Comparison of ENCODE assay signal across 1 cellular context in the genomic region with DNA sequence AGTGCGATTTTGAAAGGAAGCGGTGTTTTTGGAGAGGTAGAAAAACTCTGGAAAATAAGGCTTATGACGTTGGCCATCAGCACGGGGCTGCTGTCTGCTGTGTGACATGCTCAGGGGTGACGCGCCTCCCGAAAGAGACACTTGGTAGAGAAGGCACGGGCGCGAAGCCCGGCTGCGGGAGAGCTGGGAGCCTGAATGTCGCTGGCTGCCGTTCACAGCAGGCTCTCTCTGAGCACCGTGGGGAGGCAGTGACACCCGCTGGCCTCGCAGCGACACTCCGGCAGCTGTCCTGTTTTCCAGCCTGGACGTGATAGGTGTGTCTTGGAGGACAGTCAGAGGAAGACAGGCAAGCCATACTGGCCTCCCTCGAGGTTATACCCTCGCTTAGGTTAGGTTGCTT.
TF ChIP-seq lines count a peak whose summit lies in the region.

No MANE protein-coding gene starts in this region.

TF ChIP-seq in GM23338, 12 proteins besides CTCF, POLR2A, EP300 and RAD21 (continued from another document):
- TF ChIP-seq, protein P1, sequence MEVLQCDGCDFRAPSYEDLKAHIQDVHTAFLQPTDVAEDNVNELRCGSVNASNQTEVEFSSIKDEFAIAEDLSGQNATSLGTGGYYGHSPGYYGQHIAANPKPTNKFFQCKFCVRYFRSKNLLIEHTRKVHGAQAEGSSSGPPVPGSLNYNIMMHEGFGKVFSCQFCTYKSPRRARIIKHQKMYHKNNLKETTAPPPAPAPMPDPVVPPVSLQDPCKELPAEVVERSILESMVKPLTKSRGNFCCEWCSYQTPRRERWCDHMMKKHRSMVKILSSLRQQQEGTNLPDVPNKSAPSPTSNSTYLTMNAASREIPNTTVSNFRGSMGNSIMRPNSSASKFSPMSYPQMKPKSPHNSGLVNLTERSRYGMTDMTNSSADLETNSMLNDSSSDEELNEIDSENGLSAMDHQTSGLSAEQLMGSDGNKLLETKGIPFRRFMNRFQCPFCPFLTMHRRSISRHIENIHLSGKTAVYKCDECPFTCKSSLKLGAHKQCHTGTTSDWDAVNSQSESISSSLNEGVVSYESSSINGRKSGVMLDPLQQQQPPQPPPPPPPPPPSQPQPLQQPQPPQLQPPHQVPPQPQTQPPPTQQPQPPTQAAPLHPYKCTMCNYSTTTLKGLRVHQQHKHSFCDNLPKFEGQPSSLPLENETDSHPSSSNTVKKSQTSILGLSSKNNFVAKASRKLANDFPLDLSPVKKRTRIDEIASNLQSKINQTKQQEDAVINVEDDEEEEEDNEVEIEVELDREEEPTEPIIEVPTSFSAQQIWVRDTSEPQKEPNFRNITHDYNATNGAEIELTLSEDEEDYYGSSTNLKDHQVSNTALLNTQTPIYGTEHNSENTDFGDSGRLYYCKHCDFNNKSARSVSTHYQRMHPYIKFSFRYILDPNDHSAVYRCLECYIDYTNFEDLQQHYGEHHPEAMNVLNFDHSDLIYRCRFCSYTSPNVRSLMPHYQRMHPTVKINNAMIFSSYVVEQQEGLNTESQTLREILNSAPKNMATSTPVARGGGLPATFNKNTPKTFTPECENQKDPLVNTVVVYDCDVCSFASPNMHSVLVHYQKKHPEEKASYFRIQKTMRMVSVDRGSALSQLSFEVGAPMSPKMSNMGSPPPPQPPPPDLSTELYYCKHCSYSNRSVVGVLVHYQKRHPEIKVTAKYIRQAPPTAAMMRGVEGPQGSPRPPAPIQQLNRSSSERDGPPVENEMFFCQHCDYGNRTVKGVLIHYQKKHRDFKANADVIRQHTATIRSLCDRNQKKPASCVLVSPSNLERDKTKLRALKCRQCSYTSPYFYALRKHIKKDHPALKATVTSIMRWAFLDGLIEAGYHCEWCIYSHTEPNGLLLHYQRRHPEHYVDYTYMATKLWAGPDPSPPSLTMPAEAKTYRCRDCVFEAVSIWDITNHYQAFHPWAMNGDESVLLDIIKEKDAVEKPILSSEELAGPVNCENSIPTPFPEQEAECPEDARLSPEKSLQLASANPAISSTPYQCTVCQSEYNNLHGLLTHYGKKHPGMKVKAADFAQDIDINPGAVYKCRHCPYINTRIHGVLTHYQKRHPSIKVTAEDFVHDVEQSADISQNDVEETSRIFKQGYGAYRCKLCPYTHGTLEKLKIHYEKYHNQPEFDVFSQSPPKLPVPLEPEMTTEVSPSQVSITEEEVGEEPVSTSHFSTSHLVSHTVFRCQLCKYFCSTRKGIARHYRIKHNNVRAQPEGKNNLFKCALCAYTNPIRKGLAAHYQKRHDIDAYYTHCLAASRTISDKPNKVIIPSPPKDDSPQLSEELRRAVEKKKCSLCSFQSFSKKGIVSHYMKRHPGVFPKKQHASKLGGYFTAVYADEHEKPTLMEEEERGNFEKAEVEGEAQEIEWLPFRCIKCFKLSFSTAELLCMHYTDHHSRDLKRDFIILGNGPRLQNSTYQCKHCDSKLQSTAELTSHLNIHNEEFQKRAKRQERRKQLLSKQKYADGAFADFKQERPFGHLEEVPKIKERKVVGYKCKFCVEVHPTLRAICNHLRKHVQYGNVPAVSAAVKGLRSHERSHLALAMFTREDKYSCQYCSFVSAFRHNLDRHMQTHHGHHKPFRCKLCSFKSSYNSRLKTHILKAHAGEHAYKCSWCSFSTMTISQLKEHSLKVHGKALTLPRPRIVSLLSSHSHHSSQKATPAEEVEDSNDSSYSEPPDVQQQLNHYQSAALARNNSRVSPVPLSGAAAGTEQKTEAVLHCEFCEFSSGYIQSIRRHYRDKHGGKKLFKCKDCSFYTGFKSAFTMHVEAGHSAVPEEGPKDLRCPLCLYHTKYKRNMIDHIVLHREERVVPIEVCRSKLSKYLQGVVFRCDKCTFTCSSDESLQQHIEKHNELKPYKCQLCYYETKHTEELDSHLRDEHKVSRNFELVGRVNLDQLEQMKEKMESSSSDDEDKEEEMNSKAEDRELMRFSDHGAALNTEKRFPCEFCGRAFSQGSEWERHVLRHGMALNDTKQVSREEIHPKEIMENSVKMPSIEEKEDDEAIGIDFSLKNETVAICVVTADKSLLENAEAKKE (CRISPR knock-in tag; IDR thresholded peaks at IDR 0.05) = no peak
- TF ChIP-seq EZH2phosphoT487 (IDR thresholded peaks at IDR 0.05; ENCODE audit: unreplicated experiment) (no peak), ZNF331 (CRISPR knock-in tag; IDR thresholded peaks at IDR 0.05; ENCODE audit: low read depth) (no peak), NANOG (IDR thresholded peaks at IDR 0.05; ENCODE audit: borderline replicate concordance) (no peak)
